In genomic region chr10:63977329-63977923, GRCh38 we compare ENCODE assay signal across 8 cellular contexts.
DNase-seq lines count a peak whose midpoint lies in the region; ATAC-seq and TF ChIP-seq lines count a peak whose summit lies in the region.

No MANE protein-coding gene starts in this region.

- no peak overlapping the region for H3K27ac ChIP-seq in OCI-LY3 (ENCODE audit: low read length)
- no peak overlapping the region for H3K27ac ChIP-seq in endodermal cell (ENCODE audit: low read depth, low read length)
- no peak overlapping the region for H3K27ac ChIP-seq in ascending aorta

- TF ChIP-seq CTCF in Calu3 (IDR thresholded peaks at IDR 0.05; ENCODE audit: unreplicated experiment) (peak; percentile 68), OCI-LY3 (IDR thresholded peaks at IDR 0.05; ENCODE audit: low read depth, low read length) (peak; percentile 65), endodermal cell (conservative IDR thresholded peaks at IDR 0.05) (peak; percentile 83), ascending aorta (IDR thresholded peaks at IDR 0.05) (peak in 1 of 3 experiments; percentile 30)

- ATAC-seq in GM18867 (IDR thresholded peaks at IDR 0.05; ENCODE audit: unreplicated experiment) (peak; percentile 64), HG03025 (IDR thresholded peaks at IDR 0.05; ENCODE audit: low FRiP score, unreplicated experiment) (peak; percentile 51)

- H3K36me3 ChIP-seq in OCI-LY3 (replicated peaks; ENCODE audit: low read depth, low read length) (no peaks in the 10 kb centered on the region), endodermal cell (ENCODE audit: control insufficient read depth, insufficient read depth, low read length) (no peaks in the 10 kb centered on the region), ascending aorta (no peaks in the 10 kb centered on the region)

- peak overlapping the region; percentile 69 for H2AFZ ChIP-seq in OCI-LY3 (ENCODE audit: low read depth, low read length)

- H3K4me1 ChIP-seq in OCI-LY3 (ENCODE audit: low read length) = peaks cover 18% of the 10 kb centered on the region
- peaks cover 3% of the 10 kb centered on the region for H3K4me1 ChIP-seq in endodermal cell (ENCODE audit: control insufficient read depth, insufficient read depth, low read length)
- no peaks in the 10 kb centered on the region for H3K4me1 ChIP-seq in ascending aorta

- H3K4me3 Mint-ChIP-seq in Calu3 (ENCODE audit: low read depth, unreplicated experiment) (no peak overlapping the region), endodermal cell (no peak overlapping the region)

- H3K4me2 ChIP-seq in OCI-LY3 (ENCODE audit: low read length) = no peak overlapping the region

- H3K9ac ChIP-seq in OCI-LY3 (ENCODE audit: low read length) (no peak overlapping the region), endodermal cell (ENCODE audit: extremely low read depth, low read length, poor library complexity, severe bottlenecking) (no peak overlapping the region)

- H3K27me3 Mint-ChIP-seq in Calu3 (ENCODE audit: unreplicated experiment) (peaks cover 30% of the 10 kb centered on the region), endodermal cell (ENCODE audit: insufficient read depth) (peaks cover 18% of the 10 kb centered on the region)

- 0 to 19% methylated on average over 1 of the region's 1 CpG for WGBS in endodermal cell (ENCODE audit: insufficient coverage in 1 of 2, insufficient read length in 1 of 2), 2 experiments

- H3K9me3 Mint-ChIP-seq in Calu3 (ENCODE audit: low read depth, unreplicated experiment) (peaks cover 2% of the 10 kb centered on the region), endodermal cell (peaks cover 17% of the 10 kb centered on the region)

- no peaks in the 10 kb centered on the region for H3K79me2 ChIP-seq in OCI-LY3 (ENCODE audit: low read length)

- H3K27ac Mint-ChIP-seq in Calu3 (ENCODE audit: unreplicated experiment) = no peak overlapping the region
- H3K27ac Mint-ChIP-seq in endodermal cell = no peak overlapping the region

- no peaks in the 10 kb centered on the region for H4K20me1 ChIP-seq in OCI-LY3 (ENCODE audit: insufficient read depth, low read length)

- H3K4me1 Mint-ChIP-seq in Calu3 (ENCODE audit: low read depth, unreplicated experiment) (no peaks in the 10 kb centered on the region), endodermal cell (peaks cover 11% of the 10 kb centered on the region)

- peak; percentile 66 for DNase-seq in Calu3
- peak; percentile 86 for DNase-seq in endodermal cell
- DNase-seq in midbrain (lab: John Stamatoyannopoulos, UW) = peak; percentile 38
- no peak for DNase-seq in NCI-H1436 (lab: John Stamatoyannopoulos, UW)
- no peak for DNase-seq in ascending aorta (ENCODE audit: low spot score in 2 of 2)

- no peaks in the 10 kb centered on the region for H3K9me3 ChIP-seq in OCI-LY3 (ENCODE audit: insufficient read depth, low read length)
- no peaks in the 10 kb centered on the region for H3K9me3 ChIP-seq in endodermal cell (ENCODE audit: control insufficient read depth, low read length)
- no peaks in the 10 kb centered on the region for H3K9me3 ChIP-seq in ascending aorta

- BruUV-seq in Calu3 (replicated peaks; lab: Mats Ljungman, UMichigan) = no TSS peak

- H3K27me3 ChIP-seq in OCI-LY3 (ENCODE audit: low read depth, low read length) (no peaks in the 10 kb centered on the region), endodermal cell (ENCODE audit: control insufficient read depth, insufficient read depth, low read length, poor library complexity, severe bottlenecking) (no peaks in the 10 kb centered on the region), ascending aorta (no peaks in the 10 kb centered on the region)

- H3K36me3 Mint-ChIP-seq in Calu3 (ENCODE audit: insufficient read depth, unreplicated experiment) = no peaks in the 10 kb centered on the region
- H3K36me3 Mint-ChIP-seq in endodermal cell (ENCODE audit: low read depth) = no peaks in the 10 kb centered on the region

- CTCF ChIA-PET in Calu3 (lab: Charles Lee) = interaction anchor here (0.5 to 2.3 kb wide), 21 partner anchors 8 to 1759 kb away, joined by 3 to 105 read pairs (median 3); no protein-coding TSS in a partner anchor

- H3K4me3 ChIP-seq in OCI-LY3 (ENCODE audit: low read length) (no peak overlapping the region), endodermal cell (ENCODE audit: low read length) (no peak overlapping the region), ascending aorta (no peak overlapping the region)

- intact Hi-C loops in Calu3 (cut with micrococcal nuclease; ENCODE audit: unreplicated experiment) (loop anchor here (2.0 kb wide), 2 partner anchors 43 to 77 kb away; no protein-coding TSS in a partner anchor), ascending aorta (cut with DNase I) (no loop called here)

Comparison
In these comparisons a context has a peak if more than half of its experiments do, and no peak if none do; other contexts are left out.
1. DNase-seq: peak in Calu3 (single experiment), endodermal cell (single experiment) and midbrain (single experiment); none in NCI-H1436 (single experiment) and ascending aorta (0 of 2).